1 cellular context compared by ENCODE assay signal in the genomic region with DNA sequence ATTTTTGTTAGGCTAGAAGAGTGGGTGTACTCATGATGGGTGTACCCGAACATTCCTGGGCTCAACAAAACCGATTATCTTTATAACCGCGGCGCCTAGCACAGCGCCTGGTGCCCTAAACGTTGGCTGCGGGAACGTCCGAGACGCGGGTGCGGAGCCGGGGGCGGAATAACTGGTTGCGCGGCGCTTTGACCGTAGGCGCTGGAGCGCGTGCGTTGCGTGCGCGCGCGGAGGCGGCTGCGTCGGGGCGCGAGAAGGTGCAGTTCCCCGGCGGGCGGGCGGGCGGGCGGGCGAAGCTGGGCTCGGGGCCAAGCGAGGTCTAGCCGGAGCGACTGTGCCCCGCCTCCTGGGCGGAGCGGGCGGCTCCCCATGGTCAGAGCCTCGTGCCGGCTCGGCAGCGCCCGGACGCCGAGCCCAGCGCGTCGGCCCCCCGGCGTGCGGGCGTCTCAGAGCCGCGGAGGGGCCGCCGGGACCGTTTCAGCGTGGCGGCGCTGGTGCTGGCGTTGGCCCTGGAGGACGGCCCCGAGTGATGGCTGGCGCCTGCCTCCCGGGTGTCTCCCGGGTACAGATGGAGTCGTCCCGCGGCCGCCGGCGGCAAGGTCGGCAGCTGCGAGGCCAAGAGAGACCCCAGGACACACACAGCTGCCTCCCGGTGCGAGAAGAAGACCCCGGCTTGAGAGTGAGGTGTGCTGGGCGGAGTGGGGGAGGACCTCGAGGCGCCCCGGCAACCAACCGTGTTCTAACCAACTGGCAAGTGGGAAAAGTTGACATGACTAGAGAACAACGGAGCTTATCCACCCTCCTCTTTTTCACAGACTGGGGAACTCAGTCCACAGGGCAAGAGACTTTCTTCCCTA.
TF ChIP-seq lines count a peak whose summit lies in the region.

TSS of gene PLAAT1 (plus strand) at position 373 of the 857 bp plus-strand sequence. CDS start 14,429 bp downstream, outside the sequence.

TF ChIP-seq in HepG2, 621 proteins besides CTCF, POLR2A, EP300 and RAD21:
- TF ChIP-seq PRDM15 (CRISPR knock-in tag; IDR thresholded peaks at IDR 0.05) (no peak), ZNF337 (CRISPR knock-in tag; IDR thresholded peaks at IDR 0.05; ENCODE audit: borderline replicate concordance, low read depth) (no peak), HNRNPLL (IDR thresholded peaks at IDR 0.05; ENCODE audit: low read depth, low read length, poor library complexity, severe bottlenecking) (peak; percentile 61)
